Comparison of ENCODE assay signal across 33 cellular contexts in genomic region chr17:17806611-17807010, GRCh38. TPM values are rescaled to one million over a fixed set of nuclear protein-coding genes. Genes with fewer than 3 reads are reported as not detected.
A peak's percentile ranks its signal among the peaks of the same experiment; 100 is the strongest.
DNase-seq lines count a peak whose midpoint lies in the region; ATAC-seq, FAIRE-seq and TF ChIP-seq lines count a peak whose summit lies in the region.
"Had no signal": no experiment of that assay in that cellular context is flagged by ENCODE, and none has a peak within 500 bp of the region (broad histone marks: within the 10 kb centered on the region; RNA-seq: fewer than 3 reads in every experiment).

No MANE protein-coding gene starts in this region.

- 0 out of 4 replicates have a peak, but pooled peaks of 1 of the 2 experiments have one; percentile 11 for TF ChIP-seq EP300 in HepG2 (IDR thresholded peaks at IDR 0.05; ENCODE audit: low read depth in 2 of 2, low read length in 2 of 2)
- TF ChIP-seq EP300 in HepG2 (CRISPR knock-in tag; IDR thresholded peaks at IDR 0.05; ENCODE audit: borderline replicate concordance) = no peak

- 0 out of 2 replicates have a peak, but pooled peaks cover 4% of the 10 kb centered on the region for H3F3A ChIP-seq in GM23338 (replicated peaks; ENCODE audit: low read depth)

- H3K36me3 ChIP-seq in heart right ventricle = peaks cover 0 to 52% (median 0%) of the 10 kb centered on the region in 9 donors
- H3K36me3 ChIP-seq in HepG2 (replicated peaks in 1 of 2; ENCODE audit: control insufficient read depth in 1 of 2, insufficient read depth in 2 of 2, low read length in 2 of 2) = peaks cover 10 to 11% of the 10 kb centered on the region in 2 experiments
- H3K36me3 ChIP-seq in GM23338 (ENCODE audit: insufficient read depth) = no peaks in the 10 kb centered on the region
- H3K36me3 ChIP-seq: breast epithelium, colonic mucosa, transverse colon had no signal

- peak in 1 of 2 experiments; percentile 15; a peak in 1 of 4 replicates for TF ChIP-seq POLR2A in HepG2 (IDR thresholded peaks at IDR 0.05; ENCODE audit: insufficient read depth in 1 of 2, low read depth in 2 of 2, low read length in 2 of 2)

- no peak for TF ChIP-seq CTCF in heart right ventricle (IDR thresholded peaks at IDR 0.05)
- 0 out of 2 replicates have a peak, but pooled peaks have one; percentile 35 for TF ChIP-seq CTCF in HepG2 (CRISPR knock-in tag; IDR thresholded peaks at IDR 0.05)
- TF ChIP-seq CTCF in type B pancreatic cell (conservative IDR thresholded peaks at IDR 0.05) = no peak
- TF ChIP-seq CTCF in GM23338 (conservative IDR thresholded peaks at IDR 0.05; ENCODE audit: low read depth in 2 of 2) = no peak

- no peak overlapping the region for H3K9ac ChIP-seq in HepG2 (ENCODE audit: insufficient read depth, low read depth, low read length)

- H3K4me1 ChIP-seq in heart right ventricle = peaks cover 13 to 63% (median 34%) of the 10 kb centered on the region in 9 donors
- peaks cover 31% of the 10 kb centered on the region for H3K4me1 ChIP-seq in HepG2 (ENCODE audit: insufficient read depth, low read length)
- H3K4me1 ChIP-seq in GM23338 (ENCODE audit: insufficient read depth) = peaks cover 14% of the 10 kb centered on the region
- H3K4me1 ChIP-seq: colonic mucosa had no signal

- H3K4me1 Mint-ChIP-seq in activated naive CD8-positive, alpha-beta T cell treated with anti-CD3 and anti-CD28 coated beads, Interleukin-2, amount 10 ng/mL, durations not matched to agents 7 days and 5 days = peaks cover 9% of the 10 kb centered on the region
- H3K4me1 Mint-ChIP-seq in type B pancreatic cell (ENCODE audit: unreplicated experiment) (peaks cover 25% of the 10 kb centered on the region), GM23338 (peaks cover 12% of the 10 kb centered on the region)

- H3K79me2 ChIP-seq in HepG2 (ENCODE audit: insufficient read depth, low read length) (no peaks in the 10 kb centered on the region), GM23338 (replicated peaks; ENCODE audit: insufficient read depth) (no peaks in the 10 kb centered on the region)

- H3K4me2 ChIP-seq in HepG2 (ENCODE audit: low read depth, low read length) (no peak overlapping the region; the same call in 1 of the 2 replicates), GM23338 (no peak overlapping the region)

- CTCF ChIA-PET in HepG2 (lab: Yijun Ruan, JAX; ENCODE audit: low intra/inter-chr PET ratio, low total read pairs) = no interaction called here

- intact Hi-C loops in heart right ventricle (cut with DNase I) (no loop called here), Right ventricle myocardium superior (cut with DNase I) (no loop called here), HepG2 (cut with micrococcal nuclease; ENCODE audit: unreplicated experiment) (no loop called here)

- H3K4me3 ChIP-seq in heart right ventricle = no peak overlapping the region
- no peak overlapping the region for H3K4me3 ChIP-seq in HepG2 (replicated peaks in 1 of 3; ENCODE audit: insufficient read depth in 1 of 3, low read depth in 2 of 3, low read length in 3 of 3)
- H3K4me3 ChIP-seq in GM23338 = no peak overlapping the region
- H3K4me3 ChIP-seq: adrenal gland, breast epithelium, colonic mucosa, stomach, transverse colon had no signal

- no peaks in the 10 kb centered on the region for H3K9me2 ChIP-seq in GM23338 (ENCODE audit: insufficient read depth)

- peak; percentile 46 for FAIRE-seq in HepG2 (lab: Jason Lieb, UNC)
- FAIRE-seq: HTR-8/SVneo had no signal

- no peaks in the 10 kb centered on the region for H3K9me3 Mint-ChIP-seq in activated naive CD8-positive, alpha-beta T cell treated with anti-CD3 and anti-CD28 coated beads, Interleukin-2, amount 10 ng/mL, durations not matched to agents 7 days and 5 days
- H3K9me3 Mint-ChIP-seq in type B pancreatic cell (no peaks in the 10 kb centered on the region), GM23338 (no peaks in the 10 kb centered on the region; the same call in 2 of the 3 replicates)
- H3K9me3 Mint-ChIP-seq: activated CD4-positive, alpha-beta memory T cell treated with anti-CD3 and anti-CD28 coated beads, Interleukin-2, amount 10 ng/mL, durations not matched to agents 7 days and 5 days had no signal

- in situ Hi-C loops in HepG2 (cut with HindIII; ENCODE audit: extremely low pct_ligation_motif_present, low pct_unique_long_range_greater_than_20kb) = no loop called here

- ATAC-seq in heart right ventricle (peak in 1 of 8 donors; percentile 5), Right ventricle myocardium superior (ENCODE audit: poor library complexity) (no peak), HepG2 (peak; percentile 74), GM23338 (no peak)
- no peak for ATAC-seq in activated naive CD8-positive, alpha-beta T cell treated with anti-CD3 and anti-CD28 coated beads, Interleukin-2, amount 10 ng/mL, durations not matched to agents 7 days and 5 days (ENCODE audit: low read depth)
- ATAC-seq: HCT116, left colon had no signal

- WGBS in heart right ventricle, 2 donors = 73 to 74% methylated on average over 6 of the region's 6 CpGs
- 37% methylated on average over 3 of the region's 6 CpGs for WGBS in HepG2 (ENCODE audit: low lambda C conversion rate)

- H3K27ac ChIP-seq in heart right ventricle (peak overlapping the region in 6 of 10 donors; percentile 61 to 77 (median 74)), HepG2 (ENCODE audit: extremely low read length, insufficient read depth, low read length) (peak overlapping the region; percentile 47), GM23338 (ENCODE audit: low read depth) (no peak overlapping the region)
- H3K27ac ChIP-seq: colonic mucosa, transverse colon had no signal

- no peaks in the 10 kb centered on the region for H4K20me1 ChIP-seq in HepG2 (ENCODE audit: insufficient read depth, low read length)
- H4K20me1 ChIP-seq in GM23338 (replicated peaks; ENCODE audit: insufficient read depth) = no peaks in the 10 kb centered on the region; the same call in 1 of the 2 replicates

- H3K9me3 ChIP-seq in heart right ventricle (no peaks in the 10 kb centered on the region), HepG2 (ENCODE audit: low read length) (no peaks in the 10 kb centered on the region)
- H3K9me3 ChIP-seq: adrenal gland, BE2C, breast epithelium, colonic mucosa, stomach, transverse colon had no signal

- H3K36me3 Mint-ChIP-seq in activated naive CD8-positive, alpha-beta T cell treated with anti-CD3 and anti-CD28 coated beads, Interleukin-2, amount 10 ng/mL, durations not matched to agents 7 days and 5 days = peaks cover 14% of the 10 kb centered on the region
- peaks cover 21% of the 10 kb centered on the region for H3K36me3 Mint-ChIP-seq in type B pancreatic cell
- 0 out of 3 replicates have a peak, but pooled peaks cover 2% of the 10 kb centered on the region for H3K36me3 Mint-ChIP-seq in GM23338 (ENCODE audit: low read depth)

- peak overlapping the region; percentile 56 for H3K27ac Mint-ChIP-seq in activated naive CD8-positive, alpha-beta T cell treated with anti-CD3 and anti-CD28 coated beads, Interleukin-2, amount 10 ng/mL, durations not matched to agents 7 days and 5 days
- H3K27ac Mint-ChIP-seq in type B pancreatic cell = peak overlapping the region; percentile 86
- H3K27ac Mint-ChIP-seq in GM23338 = no peak overlapping the region
- H3K27ac Mint-ChIP-seq: activated CD4-positive, alpha-beta memory T cell treated with anti-CD3 and anti-CD28 coated beads, Interleukin-2, amount 10 ng/mL, durations not matched to agents 7 days and 5 days had no signal

- H3K27me3 ChIP-seq in heart right ventricle (no peaks in the 10 kb centered on the region), HepG2 (ENCODE audit: control insufficient read depth in 1 of 2, insufficient read depth in 2 of 2, low read length in 2 of 2) (no peaks in the 10 kb centered on the region), GM23338 (ENCODE audit: insufficient read depth) (peaks cover 29% of the 10 kb centered on the region)
- H3K27me3 ChIP-seq: adrenal gland, BE2C, breast epithelium, colonic mucosa, stomach, transverse colon had no signal

- DNase-seq in heart right ventricle (no peak), Right ventricle myocardium superior (no peak), HepG2 (ENCODE audit: low spot score) (no peak), type B pancreatic cell (ENCODE audit: extremely low spot score, unreplicated experiment) (no peak), kidney glomerular epithelial cell (lab: John Stamatoyannopoulos, UW) (no peak), GM23338 (ENCODE audit: low spot score) (no peak)
- no peak for DNase-seq in activated naive CD8-positive, alpha-beta T cell treated with anti-CD3 and anti-CD28 coated beads, Interleukin-2, amount 10 ng/mL, durations not matched to agents 7 days and 5 days
- no peak for DNase-seq in stimulated activated CD4-positive, alpha-beta T cell treated with anti-CD3 and anti-CD28 coated beads, Interleukin-1b, Interleukin-23, amount 100 ng/mL, for 48 hours
- DNase-seq: ACHN; activated CD4-positive, alpha-beta memory T cell treated with anti-CD3 and anti-CD28 coated beads, Interleukin-2, amount 10 ng/mL, durations not matched to agents 7 days and 5 days; activated effector memory CD4-positive, alpha-beta T cell treated with anti-CD3 and anti-CD28 coated beads, Interleukin-2, amount 50 U/mL, for 16 hours; adrenal gland; BE2C; colonic mucosa; DMS79; effector memory CD4-positive, alpha-beta T cell; erythroblast; GDM1; KG1; left colon; mesendoderm; MM.1S; NCI-H1417; NCI-H2081; NCI-H2227 treated with DMSO at 0.1 percent for 48 hours; NCI-H526 treated with DMSO at 0.1 percent for 48 hours; nucleus accumbens; SIG-M5; stomach; transverse colon had no signal

- H2AFZ ChIP-seq in HepG2 (ENCODE audit: low read length) = no peak overlapping the region
- no peak overlapping the region for H2AFZ ChIP-seq in GM23338

- TF ChIP-seq RAD21 in HepG2 (CRISPR knock-in tag; IDR thresholded peaks at IDR 0.05) = peak; percentile 28; the same call in 1 of the 2 replicates

- POLR2A ChIA-PET in activated naive CD8-positive, alpha-beta T cell treated with anti-CD3 and anti-CD28 coated beads, Interleukin-2, amount 10 ng/mL, durations not matched to agents 7 days and 5 days (lab: Charles Lee) = interaction anchor here (0.8 to 1.9 kb wide), 3 partner anchors 13 to 15 kb away, joined by 3 to 4 read pairs (median 4); no protein-coding TSS in a partner anchor
- POLR2A ChIA-PET in HepG2 (lab: Yijun Ruan, JAX) = interaction anchor here (1.0 kb wide), 1 partner anchor 29 kb away, joined by 3 read pairs; no protein-coding TSS in a partner anchor

- BruUV-seq in HepG2 (replicated peaks; lab: Mats Ljungman, UMichigan) = TSS peak; percentile 26

- H3K27me3 Mint-ChIP-seq in activated naive CD8-positive, alpha-beta T cell treated with anti-CD3 and anti-CD28 coated beads, Interleukin-2, amount 10 ng/mL, durations not matched to agents 7 days and 5 days = no peaks in the 10 kb centered on the region
- no peaks in the 10 kb centered on the region for H3K27me3 Mint-ChIP-seq in type B pancreatic cell
- peaks cover 31% of the 10 kb centered on the region for H3K27me3 Mint-ChIP-seq in GM23338 (ENCODE audit: insufficient read depth, low read depth, poor library complexity)
- H3K27me3 Mint-ChIP-seq: activated CD4-positive, alpha-beta memory T cell treated with anti-CD3 and anti-CD28 coated beads, Interleukin-2, amount 10 ng/mL, durations not matched to agents 7 days and 5 days had no signal

- H3K4me3 Mint-ChIP-seq in activated naive CD8-positive, alpha-beta T cell treated with anti-CD3 and anti-CD28 coated beads, Interleukin-2, amount 10 ng/mL, durations not matched to agents 7 days and 5 days = no peak overlapping the region
- H3K4me3 Mint-ChIP-seq in type B pancreatic cell = peak overlapping the region; percentile 75
- no peak overlapping the region for H3K4me3 Mint-ChIP-seq in GM23338
- H3K4me3 Mint-ChIP-seq: activated CD4-positive, alpha-beta memory T cell treated with anti-CD3 and anti-CD28 coated beads, Interleukin-2, amount 10 ng/mL, durations not matched to agents 7 days and 5 days had no signal

RNA-seq across cellular contexts. Expression of gene SREBF1, which starts 30.2 kb away (rescaled TPM):
- total RNA-seq in heart right ventricle (10 to 100 TPM in 8 of 10 donors, 1 to 10 TPM in 2; 9.0 to 44.1 (median 16.4) TPM), Right ventricle myocardium superior (14.7 TPM), HepG2 (2016; rRNA removed; fragmentation: Illumina TruSeq; extraction: Trizol) (12.6 and 34.3 TPM in 2 replicates), type B pancreatic cell (ENCODE audit: low replicate concordance) (81.2 and 97.0 TPM in 2 replicates)
- polyA plus RNA-seq in heart right ventricle (10 to 100 TPM; 49.0 to 61.2 TPM), HepG2 (2011; rRNA removed) (38.0 and 57.5 TPM in 2 replicates), GM23338 (2016; fragmentation: Nextera tagmentation; extraction: Ambion mirVana) (39.6 and 43.7 TPM in 2 replicates)
- total RNA-seq in activated naive CD8-positive, alpha-beta T cell treated with anti-CD3 and anti-CD28 coated beads, Interleukin-2, amount 10 ng/mL, durations not matched to agents 7 days and 5 days = 100 to 1,000 TPM; 218 to 229 TPM
- total RNA-seq in HepG2 (2016; cell fraction: cytosol; rRNA removed; fragmentation: Illumina TruSeq; extraction: Trizol; ENCODE audit: low read depth) = 17.8 and 21.9 TPM in 2 replicates
- 11.7 and 40.3 TPM in 2 replicates for total RNA-seq in HepG2 (2016; cell fraction: insoluble cytoplasmic fraction; rRNA removed; fragmentation: Illumina TruSeq; extraction: Trizol)
- 12.6 and 16.8 TPM in 2 replicates for total RNA-seq in HepG2 (2016; cell fraction: membrane; rRNA removed; fragmentation: Illumina TruSeq; extraction: Trizol)
- total RNA-seq in HepG2 (2016; cell fraction: nucleus; rRNA removed; fragmentation: Illumina TruSeq; extraction: Trizol) = 53.2 and 57.7 TPM in 2 replicates
- 16.6 and 23.2 TPM in 2 replicates for polyA plus RNA-seq in HepG2 (2011; cell fraction: cytosol; rRNA removed)
- polyA plus RNA-seq in HepG2 (2011; cell fraction: nucleus; rRNA removed) = 385 and 409 TPM in 2 replicates
- 60.2 and 60.8 TPM in 2 replicates for polyA plus RNA-seq in HepG2 (2012)
- polyA plus RNA-seq in HepG2 (2016; cell fraction: cytosol; fragmentation: Illumina TruSeq; extraction: Trizol; ENCODE audit: low read depth) = 3.6 and 4.8 TPM in 2 replicates
- 11.3 and 14.1 TPM in 2 replicates for polyA plus RNA-seq in HepG2 (2016; cell fraction: insoluble cytoplasmic fraction; fragmentation: Illumina TruSeq; extraction: Trizol; ENCODE audit: low read depth)
- 7.4 and 8.0 TPM in 2 replicates for polyA plus RNA-seq in HepG2 (2016; cell fraction: membrane; fragmentation: Illumina TruSeq; extraction: Trizol; ENCODE audit: low read depth)
- 156 and 162 TPM in 2 replicates for polyA plus RNA-seq in HepG2 (2016; cell fraction: nucleus; fragmentation: Illumina TruSeq; extraction: Trizol; ENCODE audit: insufficient read depth, low read depth)
- polyA minus RNA-seq in HepG2 (2011; rRNA and poly(A)+ RNA removed; ENCODE audit: low replicate concordance) = 70.2 and 130 TPM in 2 replicates
- polyA minus RNA-seq in HepG2 (2011; cell fraction: cytosol; rRNA and poly(A)+ RNA removed) = 35.3 and 56.1 TPM in 2 replicates
- polyA minus RNA-seq in HepG2 (2011; cell fraction: nucleus; rRNA and poly(A)+ RNA removed) = 93.2 and 119 TPM in 2 replicates
- 77.7 and 85.3 TPM in 2 replicates for total RNA-seq in GM23338 (2014; rRNA removed; shearing (Covaris generic))
